19 cellular contexts compared by ENCODE assay signal in genomic region chr12:5808956-5809355, GRCh38.
A peak's percentile ranks its signal among the peaks of the same experiment; 100 is the strongest.
DNase-seq lines count a peak whose midpoint lies in the region; ATAC-seq and TF ChIP-seq lines count a peak whose summit lies in the region.
"Had no signal": no experiment of that assay in that cellular context is flagged by ENCODE, and none has a peak within 500 bp of the region (broad histone marks: within the 10 kb centered on the region; RNA-seq: fewer than 3 reads in every experiment).

No MANE protein-coding gene starts in this region.

- no peaks in the 10 kb centered on the region for H3K4me1 Mint-ChIP-seq in activated naive CD8-positive, alpha-beta T cell treated with anti-CD3 and anti-CD28 coated beads, Interleukin-2, amount 50 U/mL, for 24 hours
- H3K4me1 Mint-ChIP-seq: B cell had no signal

- no peak for TF ChIP-seq POLR2A in HCT116 (IDR thresholded peaks at IDR 0.05; ENCODE audit: borderline replicate concordance, extremely low read depth, insufficient read depth, insufficient read length)

- H3K9ac ChIP-seq in HCT116 (ENCODE audit: low read length) = peak overlapping the region; percentile 12; the same call in 1 of the 2 replicates
- H3K9ac ChIP-seq: parathyroid adenoma had no signal

- no peak overlapping the region for H3K27ac Mint-ChIP-seq in activated naive CD8-positive, alpha-beta T cell treated with anti-CD3 and anti-CD28 coated beads, Interleukin-2, amount 50 U/mL, for 24 hours
- H3K27ac Mint-ChIP-seq: activated CD8-positive, alpha-beta T cell treated with anti-CD3 and anti-CD28 coated beads, Interleukin-2, amount 10 ng/mL, durations not matched to agents 7 days and 5 days; B cell; mesothelial cell of epicardium had no signal

- H3K79me2 ChIP-seq in HCT116 (ENCODE audit: insufficient read depth, low read length) = no peaks in the 10 kb centered on the region
- H3K79me2 ChIP-seq: parathyroid adenoma had no signal

- peaks cover 6% of the 10 kb centered on the region for H3K27me3 Mint-ChIP-seq in activated naive CD8-positive, alpha-beta T cell treated with anti-CD3 and anti-CD28 coated beads, Interleukin-2, amount 50 U/mL, for 24 hours

- no TSS peak for BruUV-seq in HCT116 (replicated peaks; lab: Mats Ljungman, UMichigan)

- peaks cover 4% of the 10 kb centered on the region; the same call in 1 of the 2 replicates for H3K27me3 ChIP-seq in HCT116 (ENCODE audit: insufficient read depth, low read length)
- H3K27me3 ChIP-seq: vagina had no signal

- CTCF ChIA-PET in HCT116 (lab: Charles Lee) = no interaction called here

- H3K9me3 ChIP-seq in HCT116 (ENCODE audit: control insufficient read depth in 1 of 2, insufficient read depth in 1 of 2, low read depth in 1 of 2, low read length in 2 of 2) = no peaks in the 10 kb centered on the region
- H3K9me3 ChIP-seq: SJCRH30, vagina had no signal

- H3K9me3 Mint-ChIP-seq in activated naive CD8-positive, alpha-beta T cell treated with anti-CD3 and anti-CD28 coated beads, Interleukin-2, amount 50 U/mL, for 24 hours = no peaks in the 10 kb centered on the region
- H3K9me3 Mint-ChIP-seq: mesothelial cell of epicardium had no signal

- TF ChIP-seq RAD21 in HCT116 (IDR thresholded peaks at IDR 0.05; ENCODE audit: low read depth) = no peak

- DNase-seq in AG09309 (ENCODE audit: low read depth) (peak; percentile 90), HCT116 (ENCODE audit: low read depth, low spot score) (peak; percentile 54), amniotic epithelial cell (ENCODE audit: low read depth) (peak; percentile 46), kidney glomerular epithelial cell (lab: John Stamatoyannopoulos, UW) (peak; percentile 70), RPMI8226 (no peak)
- no peak for DNase-seq in activated naive CD8-positive, alpha-beta T cell treated with anti-CD3 and anti-CD28 coated beads, Interleukin-2, amount 50 U/mL, for 24 hours
- DNase-seq: activated CD8-positive, alpha-beta T cell treated with anti-CD3 and anti-CD28 coated beads, Interleukin-2, amount 10 ng/mL, durations not matched to agents 7 days and 5 days; activated effector memory CD4-positive, alpha-beta T cell treated with anti-CD3 and anti-CD28 coated beads, Interleukin-2, amount 50 U/mL, for 16 hours; central memory CD4-positive, alpha-beta T cell; NCI-H1436 treated with DMSO at 0.1 percent for 48 hours; NCI-H774; stimulated activated CD8-positive, alpha-beta memory T cell treated with anti-CD3 and anti-CD28 coated beads, Interleukin-4, amount 100 ng/mL, for 48 hours had no signal

- no peaks in the 10 kb centered on the region for H3K36me3 Mint-ChIP-seq in activated naive CD8-positive, alpha-beta T cell treated with anti-CD3 and anti-CD28 coated beads, Interleukin-2, amount 50 U/mL, for 24 hours (ENCODE audit: low read depth)
- H3K36me3 Mint-ChIP-seq: mesothelial cell of epicardium had no signal

- H3K4me3 ChIP-seq in AG09309 (ENCODE audit: control insufficient read depth, low read depth, low read length) = no peak overlapping the region
- peak overlapping the region in 1 of 2 experiments; percentile 14; a peak in 2 of 4 replicates for H3K4me3 ChIP-seq in HCT116 (replicated peaks in 1 of 2; ENCODE audit: low read depth in 1 of 2, low read length in 2 of 2)
- H3K4me3 ChIP-seq: SJCRH30, vagina had no signal

- POLR2A ChIA-PET in HCT116 (lab: Charles Lee) = no interaction called here

- no peak for TF ChIP-seq CTCF in AG09309 (IDR thresholded peaks at IDR 0.05; ENCODE audit: control insufficient read depth, insufficient read depth, low read depth, low read length, missing control alignments)
- TF ChIP-seq CTCF in HCT116 (IDR thresholded peaks at IDR 0.05 in 2 of 3, conservative IDR thresholded peaks at IDR 0.05 in 1 of 3; ENCODE audit: borderline replicate concordance in 1 of 3, insufficient read depth in 1 of 3, low read depth in 2 of 3, low read length in 2 of 3) = no peak

- H3K4me3 Mint-ChIP-seq in activated naive CD8-positive, alpha-beta T cell treated with anti-CD3 and anti-CD28 coated beads, Interleukin-2, amount 50 U/mL, for 24 hours = no peak overlapping the region
- H3K4me3 Mint-ChIP-seq: activated CD8-positive, alpha-beta T cell treated with anti-CD3 and anti-CD28 coated beads, Interleukin-2, amount 10 ng/mL, durations not matched to agents 7 days and 5 days; B cell; mesothelial cell of epicardium had no signal

- H3K9me2 ChIP-seq in HCT116 (ENCODE audit: insufficient read depth) = no peaks in the 10 kb centered on the region

- no peaks in the 10 kb centered on the region for H3K36me3 ChIP-seq in HCT116 (ENCODE audit: control insufficient read depth in 1 of 2, insufficient read depth in 2 of 2, low read length in 2 of 2)
- H3K36me3 ChIP-seq: SJCRH30, vagina had no signal

- peak; percentile 72 for ATAC-seq in HCT116
- ATAC-seq in GM18861 (IDR thresholded peaks at IDR 0.05; ENCODE audit: unreplicated experiment) = no peak
- no peak for ATAC-seq in activated naive CD8-positive, alpha-beta T cell treated with anti-CD3 and anti-CD28 coated beads, Interleukin-2, amount 50 U/mL, for 24 hours
- no peak for ATAC-seq in GM21737 (IDR thresholded peaks at IDR 0.05; ENCODE audit: unreplicated experiment)
- ATAC-seq: activated CD8-positive, alpha-beta T cell treated with anti-CD3 and anti-CD28 coated beads, Interleukin-2, amount 10 ng/mL, durations not matched to agents 7 days and 5 days had no signal

- H3K4me2 ChIP-seq in HCT116 (ENCODE audit: low read length) = peak overlapping the region; percentile 75

- H3K27ac ChIP-seq in HCT116 (ENCODE audit: low read depth, low read length) = peak overlapping the region; percentile 37
- H3K27ac ChIP-seq: parathyroid adenoma, SJCRH30, vagina had no signal

- RAD21 ChIA-PET in HCT116 (lab: Charles Lee; ENCODE audit: low non-redundant PET in 1 of 2, low total read pairs in 2 of 2, uncharacterized antibody in 2 of 2, unreplicated experiment in 2 of 2) = no interaction called here

- peaks cover 30 to 51% of the 10 kb centered on the region in 2 experiments for H3K4me1 ChIP-seq in HCT116 (ENCODE audit: control insufficient read depth in 1 of 2, insufficient read depth in 2 of 2, low read length in 2 of 2)
- H3K4me1 ChIP-seq: parathyroid adenoma, SJCRH30, vagina had no signal

- peak overlapping the region; percentile 69 for H2AFZ ChIP-seq in HCT116 (ENCODE audit: low read depth, low read length, poor library complexity, severe bottlenecking)
- H2AFZ ChIP-seq: parathyroid adenoma had no signal

- intact Hi-C loops in HCT116 (cut with micrococcal nuclease) = loop anchor here (10.0 kb wide), 1 partner anchor 634 kb away; no protein-coding TSS in a partner anchor

- no peaks in the 10 kb centered on the region for H4K20me1 ChIP-seq in HCT116 (ENCODE audit: insufficient read depth)

TF ChIP-seq in HCT116, 20 proteins besides CTCF, POLR2A, EP300 and RAD21 (continues in another document):
- TF ChIP-seq ELF1 (IDR thresholded peaks at IDR 0.05; ENCODE audit: borderline replicate concordance, low read depth) = no peak
- TF ChIP-seq SIN3A (IDR thresholded peaks at IDR 0.05; ENCODE audit: low read depth) = no peak
- TF ChIP-seq, protein P1, sequence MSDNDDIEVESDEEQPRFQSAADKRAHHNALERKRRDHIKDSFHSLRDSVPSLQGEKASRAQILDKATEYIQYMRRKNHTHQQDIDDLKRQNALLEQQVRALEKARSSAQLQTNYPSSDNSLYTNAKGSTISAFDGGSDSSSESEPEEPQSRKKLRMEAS (IDR thresholded peaks at IDR 0.05) = no peak
- no peak for TF ChIP-seq CEBPB (IDR thresholded peaks at IDR 0.05; ENCODE audit: low read depth)
- TF ChIP-seq FOSL1 (IDR thresholded peaks at IDR 0.05; ENCODE audit: low read depth) = no peak
- no peak for TF ChIP-seq ZBTB33 (IDR thresholded peaks at IDR 0.05; ENCODE audit: extremely low read depth, insufficient replicate concordance, low read length)
- TF ChIP-seq YY1 (IDR thresholded peaks at IDR 0.05; ENCODE audit: extremely low read depth, insufficient replicate concordance, low read depth, low read length) = no peak
- TF ChIP-seq, protein P2, sequence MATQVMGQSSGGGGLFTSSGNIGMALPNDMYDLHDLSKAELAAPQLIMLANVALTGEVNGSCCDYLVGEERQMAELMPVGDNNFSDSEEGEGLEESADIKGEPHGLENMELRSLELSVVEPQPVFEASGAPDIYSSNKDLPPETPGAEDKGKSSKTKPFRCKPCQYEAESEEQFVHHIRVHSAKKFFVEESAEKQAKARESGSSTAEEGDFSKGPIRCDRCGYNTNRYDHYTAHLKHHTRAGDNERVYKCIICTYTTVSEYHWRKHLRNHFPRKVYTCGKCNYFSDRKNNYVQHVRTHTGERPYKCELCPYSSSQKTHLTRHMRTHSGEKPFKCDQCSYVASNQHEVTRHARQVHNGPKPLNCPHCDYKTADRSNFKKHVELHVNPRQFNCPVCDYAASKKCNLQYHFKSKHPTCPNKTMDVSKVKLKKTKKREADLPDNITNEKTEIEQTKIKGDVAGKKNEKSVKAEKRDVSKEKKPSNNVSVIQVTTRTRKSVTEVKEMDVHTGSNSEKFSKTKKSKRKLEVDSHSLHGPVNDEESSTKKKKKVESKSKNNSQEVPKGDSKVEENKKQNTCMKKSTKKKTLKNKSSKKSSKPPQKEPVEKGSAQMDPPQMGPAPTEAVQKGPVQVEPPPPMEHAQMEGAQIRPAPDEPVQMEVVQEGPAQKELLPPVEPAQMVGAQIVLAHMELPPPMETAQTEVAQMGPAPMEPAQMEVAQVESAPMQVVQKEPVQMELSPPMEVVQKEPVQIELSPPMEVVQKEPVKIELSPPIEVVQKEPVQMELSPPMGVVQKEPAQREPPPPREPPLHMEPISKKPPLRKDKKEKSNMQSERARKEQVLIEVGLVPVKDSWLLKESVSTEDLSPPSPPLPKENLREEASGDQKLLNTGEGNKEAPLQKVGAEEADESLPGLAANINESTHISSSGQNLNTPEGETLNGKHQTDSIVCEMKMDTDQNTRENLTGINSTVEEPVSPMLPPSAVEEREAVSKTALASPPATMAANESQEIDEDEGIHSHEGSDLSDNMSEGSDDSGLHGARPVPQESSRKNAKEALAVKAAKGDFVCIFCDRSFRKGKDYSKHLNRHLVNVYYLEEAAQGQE (IDR thresholded peaks at IDR 0.05; ENCODE audit: low read depth) = no peak
- TF ChIP-seq EZH2 (IDR thresholded peaks at IDR 0.05) = no peak

Comparison
In these comparisons a context has a peak if more than half of its experiments do, and no peak if none do; other contexts are left out.
1. DNase-seq: peak in AG09309 (single experiment), HCT116 (single experiment), amniotic epithelial cell (single experiment) and kidney glomerular epithelial cell (single experiment); none in activated naive CD8-positive, alpha-beta T cell treated with anti-CD3 and anti-CD28 coated beads, Interleukin-2, amount 50 U/mL, for 24 hours (single experiment) and RPMI8226 (single experiment).